ENCODE assay signal across 2 cellular contexts in the genomic region with DNA sequence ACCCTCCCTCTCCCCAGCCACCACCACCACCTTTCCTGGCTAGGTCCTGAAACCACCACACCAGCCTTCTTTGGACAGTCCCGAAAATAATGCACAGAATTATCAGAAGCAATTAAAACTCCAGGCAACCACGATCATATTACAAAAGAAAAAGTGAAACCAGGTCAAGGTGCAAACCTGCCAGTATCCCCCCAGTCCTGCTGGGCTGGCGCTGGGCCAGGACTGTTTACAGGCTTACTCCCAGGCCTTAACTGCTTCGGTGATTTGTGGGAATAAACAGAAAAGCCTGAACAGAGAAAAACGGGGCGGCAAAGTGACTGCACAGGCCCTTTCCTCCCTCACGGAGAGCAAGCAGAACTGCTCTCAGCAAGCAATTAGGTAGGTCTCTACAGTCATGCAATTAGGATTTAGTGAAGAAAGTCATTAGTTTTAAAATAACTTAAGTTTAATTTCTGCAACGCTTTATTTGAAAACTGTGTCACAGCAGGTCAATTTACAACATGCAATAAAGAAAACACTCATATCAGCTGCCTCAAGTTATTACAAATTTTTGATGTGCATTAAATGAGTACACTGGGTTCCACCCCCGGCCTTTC.
TF ChIP-seq lines count a peak whose summit lies in the region.

No MANE protein-coding gene starts in this region.

TF ChIP-seq in HCT116, 20 proteins besides CTCF, POLR2A, EP300 and RAD21:
- no peak for TF ChIP-seq EZH2phosphoT487 (IDR thresholded peaks at IDR 0.05; ENCODE audit: borderline replicate concordance)
- TF ChIP-seq, protein P1, sequence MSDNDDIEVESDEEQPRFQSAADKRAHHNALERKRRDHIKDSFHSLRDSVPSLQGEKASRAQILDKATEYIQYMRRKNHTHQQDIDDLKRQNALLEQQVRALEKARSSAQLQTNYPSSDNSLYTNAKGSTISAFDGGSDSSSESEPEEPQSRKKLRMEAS (IDR thresholded peaks at IDR 0.05): no peak
- TF ChIP-seq ZFX (IDR thresholded peaks at IDR 0.05): no peak
- TF ChIP-seq YY1 (IDR thresholded peaks at IDR 0.05; ENCODE audit: extremely low read depth, insufficient replicate concordance, low read depth, low read length): no peak
- no peak for TF ChIP-seq CEBPB (IDR thresholded peaks at IDR 0.05; ENCODE audit: low read depth)
- TF ChIP-seq ATF3 (IDR thresholded peaks at IDR 0.05): no peak
- no peak for TF ChIP-seq EZH2 (IDR thresholded peaks at IDR 0.05)
- TF ChIP-seq, protein P2, sequence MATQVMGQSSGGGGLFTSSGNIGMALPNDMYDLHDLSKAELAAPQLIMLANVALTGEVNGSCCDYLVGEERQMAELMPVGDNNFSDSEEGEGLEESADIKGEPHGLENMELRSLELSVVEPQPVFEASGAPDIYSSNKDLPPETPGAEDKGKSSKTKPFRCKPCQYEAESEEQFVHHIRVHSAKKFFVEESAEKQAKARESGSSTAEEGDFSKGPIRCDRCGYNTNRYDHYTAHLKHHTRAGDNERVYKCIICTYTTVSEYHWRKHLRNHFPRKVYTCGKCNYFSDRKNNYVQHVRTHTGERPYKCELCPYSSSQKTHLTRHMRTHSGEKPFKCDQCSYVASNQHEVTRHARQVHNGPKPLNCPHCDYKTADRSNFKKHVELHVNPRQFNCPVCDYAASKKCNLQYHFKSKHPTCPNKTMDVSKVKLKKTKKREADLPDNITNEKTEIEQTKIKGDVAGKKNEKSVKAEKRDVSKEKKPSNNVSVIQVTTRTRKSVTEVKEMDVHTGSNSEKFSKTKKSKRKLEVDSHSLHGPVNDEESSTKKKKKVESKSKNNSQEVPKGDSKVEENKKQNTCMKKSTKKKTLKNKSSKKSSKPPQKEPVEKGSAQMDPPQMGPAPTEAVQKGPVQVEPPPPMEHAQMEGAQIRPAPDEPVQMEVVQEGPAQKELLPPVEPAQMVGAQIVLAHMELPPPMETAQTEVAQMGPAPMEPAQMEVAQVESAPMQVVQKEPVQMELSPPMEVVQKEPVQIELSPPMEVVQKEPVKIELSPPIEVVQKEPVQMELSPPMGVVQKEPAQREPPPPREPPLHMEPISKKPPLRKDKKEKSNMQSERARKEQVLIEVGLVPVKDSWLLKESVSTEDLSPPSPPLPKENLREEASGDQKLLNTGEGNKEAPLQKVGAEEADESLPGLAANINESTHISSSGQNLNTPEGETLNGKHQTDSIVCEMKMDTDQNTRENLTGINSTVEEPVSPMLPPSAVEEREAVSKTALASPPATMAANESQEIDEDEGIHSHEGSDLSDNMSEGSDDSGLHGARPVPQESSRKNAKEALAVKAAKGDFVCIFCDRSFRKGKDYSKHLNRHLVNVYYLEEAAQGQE (IDR thresholded peaks at IDR 0.05; ENCODE audit: low read depth): no peak
- TF ChIP-seq CBX3 (IDR thresholded peaks at IDR 0.05; ENCODE audit: low read depth): no peak
- no peak for TF ChIP-seq SP1 (IDR thresholded peaks at IDR 0.05; ENCODE audit: low read depth)
- no peak for TF ChIP-seq ELF1 (IDR thresholded peaks at IDR 0.05; ENCODE audit: borderline replicate concordance, low read depth)
- TF ChIP-seq ZNF274 (IDR thresholded peaks at IDR 0.05; ENCODE audit: low read depth, low read length): no peak
- TF ChIP-seq SIN3A (IDR thresholded peaks at IDR 0.05; ENCODE audit: low read depth): no peak
- TF ChIP-seq EGR1 (IDR thresholded peaks at IDR 0.05; ENCODE audit: low read depth): no peak
- no peak for TF ChIP-seq POLR2AphosphoS5 (IDR thresholded peaks at IDR 0.05; ENCODE audit: low read depth, low read length)
- TF ChIP-seq SRF (IDR thresholded peaks at IDR 0.05; ENCODE audit: low read depth): no peak
- TF ChIP-seq JUND (IDR thresholded peaks at IDR 0.05): no peak
- TF ChIP-seq, protein P3, sequence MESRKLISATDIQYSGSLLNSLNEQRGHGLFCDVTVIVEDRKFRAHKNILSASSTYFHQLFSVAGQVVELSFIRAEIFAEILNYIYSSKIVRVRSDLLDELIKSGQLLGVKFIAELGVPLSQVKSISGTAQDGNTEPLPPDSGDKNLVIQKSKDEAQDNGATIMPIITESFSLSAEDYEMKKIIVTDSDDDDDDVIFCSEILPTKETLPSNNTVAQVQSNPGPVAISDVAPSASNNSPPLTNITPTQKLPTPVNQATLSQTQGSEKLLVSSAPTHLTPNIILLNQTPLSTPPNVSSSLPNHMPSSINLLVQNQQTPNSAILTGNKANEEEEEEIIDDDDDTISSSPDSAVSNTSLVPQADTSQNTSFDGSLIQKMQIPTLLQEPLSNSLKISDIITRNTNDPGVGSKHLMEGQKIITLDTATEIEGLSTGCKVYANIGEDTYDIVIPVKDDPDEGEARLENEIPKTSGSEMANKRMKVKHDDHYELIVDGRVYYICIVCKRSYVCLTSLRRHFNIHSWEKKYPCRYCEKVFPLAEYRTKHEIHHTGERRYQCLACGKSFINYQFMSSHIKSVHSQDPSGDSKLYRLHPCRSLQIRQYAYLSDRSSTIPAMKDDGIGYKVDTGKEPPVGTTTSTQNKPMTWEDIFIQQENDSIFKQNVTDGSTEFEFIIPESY (IDR thresholded peaks at IDR 0.05; ENCODE audit: extremely low read depth, insufficient replicate concordance, low read length): no peak
- TF ChIP-seq TCF7L2 (IDR thresholded peaks at IDR 0.05; ENCODE audit: borderline replicate concordance, extremely low read depth, insufficient read depth, insufficient read length): no peak
- no peak for TF ChIP-seq FOSL1 (IDR thresholded peaks at IDR 0.05; ENCODE audit: low read depth)

TF ChIP-seq in HepG2, 621 proteins besides CTCF, POLR2A, EP300 and RAD21 (continues in another document):
- no peak for TF ChIP-seq ZNF616 (CRISPR knock-in tag; IDR thresholded peaks at IDR 0.05; ENCODE audit: low read depth)
- peak; percentile 34; the same call in 1 of the 2 replicates for TF ChIP-seq PHF8 (CRISPR knock-in tag; IDR thresholded peaks at IDR 0.05)
- TF ChIP-seq TCF12 (IDR thresholded peaks at IDR 0.05): no peak
- no peak for TF ChIP-seq TCF12 (CRISPR knock-in tag; IDR thresholded peaks at IDR 0.05)
- no peak for TF ChIP-seq ADNP (CRISPR knock-in tag; IDR thresholded peaks at IDR 0.05)
- peak; percentile 62 for TF ChIP-seq RXRB (CRISPR knock-in tag; IDR thresholded peaks at IDR 0.05; ENCODE audit: borderline replicate concordance)
- TF ChIP-seq ZNF780A (CRISPR knock-in tag; IDR thresholded peaks at IDR 0.05): no peak
- TF ChIP-seq PITX1 (CRISPR knock-in tag; IDR thresholded peaks at IDR 0.05): no peak
- TF ChIP-seq NCOR1 (IDR thresholded peaks at IDR 0.05; ENCODE audit: borderline replicate concordance, low read length): no peak
- no peak for TF ChIP-seq POGZ (CRISPR knock-in tag; IDR thresholded peaks at IDR 0.05)
- no peak for TF ChIP-seq ZNF432 (CRISPR knock-in tag; IDR thresholded peaks at IDR 0.05; ENCODE audit: borderline replicate concordance)
- TF ChIP-seq SIX1 (CRISPR knock-in tag; IDR thresholded peaks at IDR 0.05; ENCODE audit: borderline replicate concordance): peak; percentile 76
- TF ChIP-seq ZNF230 (CRISPR knock-in tag; IDR thresholded peaks at IDR 0.05): 0 out of 2 replicates have a peak, but pooled peaks have one; percentile 45
- TF ChIP-seq MIER3 (CRISPR knock-in tag; IDR thresholded peaks at IDR 0.05; ENCODE audit: borderline replicate concordance): 0 out of 2 replicates have a peak, but pooled peaks have one; percentile 26
- 0 out of 2 replicates have a peak, but pooled peaks have one; percentile 7 for TF ChIP-seq HNF4G (IDR thresholded peaks at IDR 0.05; ENCODE audit: borderline replicate concordance, low read depth, low read length)
- no peak for TF ChIP-seq HNF4G (CRISPR knock-in tag; IDR thresholded peaks at IDR 0.05; ENCODE audit: borderline replicate concordance, low read depth)
- TF ChIP-seq TBX2 (CRISPR knock-in tag; IDR thresholded peaks at IDR 0.05; ENCODE audit: borderline replicate concordance): peak; percentile 48; the same call in 1 of the 2 replicates
- TF ChIP-seq RBM22 (optimal IDR thresholded peaks at IDR 0.05; ENCODE audit: low read length): no peak
- TF ChIP-seq, protein P3 (CRISPR knock-in tag; IDR thresholded peaks at IDR 0.05): no peak
- 0 out of 2 replicates have a peak, but pooled peaks have one; percentile 20 for TF ChIP-seq KMT2B (CRISPR knock-in tag; IDR thresholded peaks at IDR 0.05)
- no peak for TF ChIP-seq STAT5B (CRISPR knock-in tag; IDR thresholded peaks at IDR 0.05)
- no peak for TF ChIP-seq U2AF1 (optimal IDR thresholded peaks at IDR 0.05; ENCODE audit: low read depth, low read length)
- TF ChIP-seq, protein P4, sequence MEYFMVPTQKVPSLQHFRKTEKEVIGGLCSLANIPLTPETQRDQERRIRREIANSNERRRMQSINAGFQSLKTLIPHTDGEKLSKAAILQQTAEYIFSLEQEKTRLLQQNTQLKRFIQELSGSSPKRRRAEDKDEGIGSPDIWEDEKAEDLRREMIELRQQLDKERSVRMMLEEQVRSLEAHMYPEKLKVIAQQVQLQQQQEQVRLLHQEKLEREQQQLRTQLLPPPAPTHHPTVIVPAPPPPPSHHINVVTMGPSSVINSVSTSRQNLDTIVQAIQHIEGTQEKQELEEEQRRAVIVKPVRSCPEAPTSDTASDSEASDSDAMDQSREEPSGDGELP (IDR thresholded peaks at IDR 0.05; ENCODE audit: borderline replicate concordance, low read depth): 0 out of 2 replicates have a peak, but pooled peaks have one; percentile 16
- peak; percentile 77; the same call in 1 of the 2 replicates for TF ChIP-seq KMT2A (CRISPR knock-in tag; IDR thresholded peaks at IDR 0.05)
- 0 out of 2 replicates have a peak, but pooled peaks have one; percentile 20 for TF ChIP-seq HDAC1 (CRISPR knock-in tag; IDR thresholded peaks at IDR 0.05)
- TF ChIP-seq ZNF709 (CRISPR knock-in tag; IDR thresholded peaks at IDR 0.05): no peak
- TF ChIP-seq EZH2 (conservative IDR thresholded peaks at IDR 0.05; ENCODE audit: low read depth, low read length): no peak
- TF ChIP-seq CEBPZ (IDR thresholded peaks at IDR 0.05; ENCODE audit: low read length): no peak
- TF ChIP-seq ARNT (IDR thresholded peaks at IDR 0.05): no peak
- no peak for TF ChIP-seq ZNF138 (CRISPR knock-in tag; IDR thresholded peaks at IDR 0.05; ENCODE audit: low read depth)
- TF ChIP-seq MEIS2 (CRISPR knock-in tag; IDR thresholded peaks at IDR 0.05): no peak
- TF ChIP-seq, protein P5, sequence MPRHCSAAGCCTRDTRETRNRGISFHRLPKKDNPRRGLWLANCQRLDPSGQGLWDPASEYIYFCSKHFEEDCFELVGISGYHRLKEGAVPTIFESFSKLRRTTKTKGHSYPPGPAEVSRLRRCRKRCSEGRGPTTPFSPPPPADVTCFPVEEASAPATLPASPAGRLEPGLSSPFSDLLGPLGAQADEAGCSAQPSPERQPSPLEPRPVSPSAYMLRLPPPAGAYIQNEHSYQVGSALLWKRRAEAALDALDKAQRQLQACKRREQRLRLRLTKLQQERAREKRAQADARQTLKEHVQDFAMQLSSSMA (CRISPR knock-in tag; IDR thresholded peaks at IDR 0.05): no peak
- TF ChIP-seq ZNF253 (CRISPR knock-in tag; IDR thresholded peaks at IDR 0.05; ENCODE audit: borderline replicate concordance): no peak
- no peak for TF ChIP-seq ZNF17 (CRISPR knock-in tag; IDR thresholded peaks at IDR 0.05)
- TF ChIP-seq PPARG (CRISPR knock-in tag; conservative IDR thresholded peaks at IDR 0.05): peak; percentile 82
- no peak for TF ChIP-seq ZNF775 (CRISPR knock-in tag; IDR thresholded peaks at IDR 0.05; ENCODE audit: borderline replicate concordance)
- TF ChIP-seq YY1 (IDR thresholded peaks at IDR 0.05; ENCODE audit: insufficient read depth, insufficient replicate concordance, low read depth, low read length): no peak
- no peak for TF ChIP-seq ZNF282 (IDR thresholded peaks at IDR 0.05; ENCODE audit: partially characterized antibody)
- TF ChIP-seq SALL1 (CRISPR knock-in tag; IDR thresholded peaks at IDR 0.05): peak; percentile 70; the same call in 1 of the 2 replicates
- TF ChIP-seq ZNF484 (CRISPR knock-in tag; IDR thresholded peaks at IDR 0.05; ENCODE audit: borderline replicate concordance, low read depth): no peak
